In the genomic region with DNA sequence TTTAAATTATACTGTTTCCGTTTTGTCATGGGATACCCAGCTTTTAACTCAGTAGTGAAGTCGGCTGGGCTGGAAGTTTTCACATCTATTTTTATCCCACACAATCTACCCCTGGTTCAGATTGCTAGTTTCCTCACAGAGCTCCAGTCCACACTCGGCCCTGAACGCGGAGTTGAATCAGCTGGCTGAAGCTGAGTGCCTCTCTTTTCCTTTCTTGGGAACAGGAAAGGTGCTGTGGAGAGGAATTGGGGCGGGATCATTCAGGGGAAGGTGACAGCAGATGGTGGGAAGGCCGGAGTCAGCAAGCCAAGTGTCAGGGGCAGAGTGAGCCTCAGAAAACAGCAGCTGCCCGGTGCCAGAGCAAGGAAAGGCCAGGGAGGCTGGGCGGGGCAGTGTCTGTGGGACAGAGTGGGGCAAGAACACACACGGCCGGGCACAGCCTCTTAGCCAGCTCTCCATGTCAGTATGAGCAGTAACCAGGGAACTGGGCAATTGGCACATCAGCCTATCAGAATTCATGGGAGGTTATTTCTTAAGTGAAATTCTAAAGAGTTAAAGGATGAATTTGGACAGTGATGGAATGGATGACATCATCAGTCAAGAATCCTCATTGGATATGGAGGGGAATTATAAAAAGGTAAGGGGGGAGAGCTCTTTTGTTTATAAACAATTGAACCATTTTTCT, we compare ENCODE assay signal across 9 cellular contexts. TPM values are rescaled to one million over a fixed set of nuclear protein-coding genes. Genes with fewer than 3 reads are reported as not detected.
A peak's percentile ranks its signal among the peaks of the same experiment; 100 is the strongest.
DNase-seq lines count a peak whose midpoint lies in the region; ATAC-seq and TF ChIP-seq lines count a peak whose summit lies in the region.
"Had no signal": no experiment of that assay in that cellular context is flagged by ENCODE, and none has a peak within 500 bp of the region (broad histone marks: within the 10 kb centered on the region; RNA-seq: fewer than 3 reads in every experiment).

No MANE protein-coding gene starts in this region.

- H3K4me3 ChIP-seq in SJSA1, result no peak overlapping the region
- H3K4me3 ChIP-seq in prostate gland, result no peak overlapping the region

- intact Hi-C loops in prostate gland (cut with DNase I), result no loop called here

- peaks cover 2% of the 10 kb centered on the region for H3K36me3 Mint-ChIP-seq in glutamatergic neuron (ENCODE audit: unreplicated experiment)

- no peak for TF ChIP-seq POLR2A in prostate gland (IDR thresholded peaks at IDR 0.05)

- DNase-seq in SJSA1 (ENCODE audit: low read depth in 1 of 2, low spot score in 2 of 2), result peak; percentile 57 to 77
- DNase-seq in glutamatergic neuron, result peak; percentile 64
- no peak for DNase-seq in prostate gland (ENCODE audit: low spot score)
- DNase-seq in Kasumi-1 (lab: John Stamatoyannopoulos, UW), result no peak
- no peak for DNase-seq in DMS53 (lab: John Stamatoyannopoulos, UW)
- no peak for DNase-seq in RKO (ENCODE audit: low spot score)

- no peak for TF ChIP-seq CTCF in glutamatergic neuron (IDR thresholded peaks at IDR 0.05; ENCODE audit: partially characterized antibody, unreplicated experiment)
- no peak for TF ChIP-seq CTCF in prostate gland (IDR thresholded peaks at IDR 0.05)

- peak overlapping the region; percentile 84 for H3K4me3 Mint-ChIP-seq in glutamatergic neuron (ENCODE audit: unreplicated experiment)

- peaks cover 21% of the 10 kb centered on the region for H3K9me3 Mint-ChIP-seq in glutamatergic neuron (ENCODE audit: unreplicated experiment)

- H3K4me1 ChIP-seq in SJSA1 (replicated peaks) (peaks cover 46% of the 10 kb centered on the region), prostate gland (replicated peaks) (peaks cover 6% of the 10 kb centered on the region)

- ATAC-seq in GM21360 (IDR thresholded peaks at IDR 0.05; ENCODE audit: unreplicated experiment), result peak; percentile 63
- ATAC-seq in HG02763 (IDR thresholded peaks at IDR 0.05; ENCODE audit: unreplicated experiment), result no peak

- H3K4me1 Mint-ChIP-seq in glutamatergic neuron (ENCODE audit: low read depth, unreplicated experiment), result peaks cover 70% of the 10 kb centered on the region

- peak overlapping the region; percentile 90 for H3K27ac Mint-ChIP-seq in glutamatergic neuron (ENCODE audit: unreplicated experiment)

- H3K27me3 ChIP-seq in SJSA1 (replicated peaks) (no peaks in the 10 kb centered on the region), prostate gland (replicated peaks; ENCODE audit: insufficient read depth) (no peaks in the 10 kb centered on the region)
- H3K27me3 ChIP-seq: neutrophil had no signal

- WGBS in prostate gland, result 18% methylated on average over 11 of the region's 11 CpGs

- H3K36me3 ChIP-seq in SJSA1, result no peaks in the 10 kb centered on the region
- H3K36me3 ChIP-seq in prostate gland, result no peaks in the 10 kb centered on the region
- H3K36me3 ChIP-seq: neutrophil had no signal

- H3K9me3 ChIP-seq in SJSA1 (replicated peaks), result no peaks in the 10 kb centered on the region
- no peaks in the 10 kb centered on the region for H3K9me3 ChIP-seq in prostate gland

- peaks cover 14% of the 10 kb centered on the region for H3K27me3 Mint-ChIP-seq in glutamatergic neuron (ENCODE audit: unreplicated experiment)

- H3K27ac ChIP-seq in SJSA1 (peak overlapping the region; percentile 80), prostate gland (peak overlapping the region; percentile 64)
- H3K27ac ChIP-seq: neutrophil had no signal

RNA-seq across cellular contexts. Expression of a gene that starts 13.3 kb away (rescaled TPM):
- total RNA-seq in SJSA1 (2014; rRNA removed; shearing (Covaris generic)), result 1.5 and 9.4 TPM in 2 replicates
- total RNA-seq in glutamatergic neuron (ENCODE audit: unreplicated experiment) (76.3 TPM), prostate gland (10 to 100 TPM in 1 of 2 donors, 1 to 10 TPM in 1; 2.6 to 35.3 TPM)

Comparison
In these comparisons a context has a peak if more than half of its experiments do, and no peak if none do; other contexts are left out.
1. DNase-seq: peak in SJSA1 (2 of 2) and glutamatergic neuron (single experiment); none in prostate gland (single experiment), Kasumi-1 (0 of 2), DMS53 (single experiment) and RKO (single experiment).